In the genomic region with DNA sequence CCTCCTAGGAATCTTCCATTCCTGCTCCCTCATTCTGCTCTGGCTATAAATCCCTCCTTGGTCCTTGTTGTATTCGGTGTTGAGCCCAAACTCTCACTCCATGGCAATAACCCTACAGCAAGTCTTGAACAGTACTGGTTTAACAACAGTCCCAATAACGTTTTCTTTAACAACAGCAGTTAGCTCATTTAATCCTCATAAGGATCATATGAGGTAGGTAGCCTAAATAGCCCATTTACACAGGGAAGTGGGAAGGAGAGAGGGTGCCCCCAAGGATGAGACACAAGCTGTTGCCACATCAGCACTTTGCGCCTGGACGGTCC, we compare ENCODE assay signal across 1 cellular context.
TF ChIP-seq lines count a peak whose summit lies in the region.

No MANE protein-coding gene starts in this region.

TF ChIP-seq in H1, 55 proteins besides CTCF, POLR2A, EP300 and RAD21:
- no peak for TF ChIP-seq TEAD4 (IDR thresholded peaks at IDR 0.05; ENCODE audit: low read depth, low read length)
- TF ChIP-seq JUN (IDR thresholded peaks at IDR 0.05; ENCODE audit: low read depth, low read length): no peak
- no peak for TF ChIP-seq CBX5 (IDR thresholded peaks at IDR 0.05; ENCODE audit: low read depth, low read length)
- TF ChIP-seq POU5F1 (IDR thresholded peaks at IDR 0.05; ENCODE audit: low read depth, low read length): no peak
- TF ChIP-seq RBBP5 (IDR thresholded peaks at IDR 0.05; ENCODE audit: borderline replicate concordance, low read depth, low read length): no peak
- TF ChIP-seq, protein P1, sequence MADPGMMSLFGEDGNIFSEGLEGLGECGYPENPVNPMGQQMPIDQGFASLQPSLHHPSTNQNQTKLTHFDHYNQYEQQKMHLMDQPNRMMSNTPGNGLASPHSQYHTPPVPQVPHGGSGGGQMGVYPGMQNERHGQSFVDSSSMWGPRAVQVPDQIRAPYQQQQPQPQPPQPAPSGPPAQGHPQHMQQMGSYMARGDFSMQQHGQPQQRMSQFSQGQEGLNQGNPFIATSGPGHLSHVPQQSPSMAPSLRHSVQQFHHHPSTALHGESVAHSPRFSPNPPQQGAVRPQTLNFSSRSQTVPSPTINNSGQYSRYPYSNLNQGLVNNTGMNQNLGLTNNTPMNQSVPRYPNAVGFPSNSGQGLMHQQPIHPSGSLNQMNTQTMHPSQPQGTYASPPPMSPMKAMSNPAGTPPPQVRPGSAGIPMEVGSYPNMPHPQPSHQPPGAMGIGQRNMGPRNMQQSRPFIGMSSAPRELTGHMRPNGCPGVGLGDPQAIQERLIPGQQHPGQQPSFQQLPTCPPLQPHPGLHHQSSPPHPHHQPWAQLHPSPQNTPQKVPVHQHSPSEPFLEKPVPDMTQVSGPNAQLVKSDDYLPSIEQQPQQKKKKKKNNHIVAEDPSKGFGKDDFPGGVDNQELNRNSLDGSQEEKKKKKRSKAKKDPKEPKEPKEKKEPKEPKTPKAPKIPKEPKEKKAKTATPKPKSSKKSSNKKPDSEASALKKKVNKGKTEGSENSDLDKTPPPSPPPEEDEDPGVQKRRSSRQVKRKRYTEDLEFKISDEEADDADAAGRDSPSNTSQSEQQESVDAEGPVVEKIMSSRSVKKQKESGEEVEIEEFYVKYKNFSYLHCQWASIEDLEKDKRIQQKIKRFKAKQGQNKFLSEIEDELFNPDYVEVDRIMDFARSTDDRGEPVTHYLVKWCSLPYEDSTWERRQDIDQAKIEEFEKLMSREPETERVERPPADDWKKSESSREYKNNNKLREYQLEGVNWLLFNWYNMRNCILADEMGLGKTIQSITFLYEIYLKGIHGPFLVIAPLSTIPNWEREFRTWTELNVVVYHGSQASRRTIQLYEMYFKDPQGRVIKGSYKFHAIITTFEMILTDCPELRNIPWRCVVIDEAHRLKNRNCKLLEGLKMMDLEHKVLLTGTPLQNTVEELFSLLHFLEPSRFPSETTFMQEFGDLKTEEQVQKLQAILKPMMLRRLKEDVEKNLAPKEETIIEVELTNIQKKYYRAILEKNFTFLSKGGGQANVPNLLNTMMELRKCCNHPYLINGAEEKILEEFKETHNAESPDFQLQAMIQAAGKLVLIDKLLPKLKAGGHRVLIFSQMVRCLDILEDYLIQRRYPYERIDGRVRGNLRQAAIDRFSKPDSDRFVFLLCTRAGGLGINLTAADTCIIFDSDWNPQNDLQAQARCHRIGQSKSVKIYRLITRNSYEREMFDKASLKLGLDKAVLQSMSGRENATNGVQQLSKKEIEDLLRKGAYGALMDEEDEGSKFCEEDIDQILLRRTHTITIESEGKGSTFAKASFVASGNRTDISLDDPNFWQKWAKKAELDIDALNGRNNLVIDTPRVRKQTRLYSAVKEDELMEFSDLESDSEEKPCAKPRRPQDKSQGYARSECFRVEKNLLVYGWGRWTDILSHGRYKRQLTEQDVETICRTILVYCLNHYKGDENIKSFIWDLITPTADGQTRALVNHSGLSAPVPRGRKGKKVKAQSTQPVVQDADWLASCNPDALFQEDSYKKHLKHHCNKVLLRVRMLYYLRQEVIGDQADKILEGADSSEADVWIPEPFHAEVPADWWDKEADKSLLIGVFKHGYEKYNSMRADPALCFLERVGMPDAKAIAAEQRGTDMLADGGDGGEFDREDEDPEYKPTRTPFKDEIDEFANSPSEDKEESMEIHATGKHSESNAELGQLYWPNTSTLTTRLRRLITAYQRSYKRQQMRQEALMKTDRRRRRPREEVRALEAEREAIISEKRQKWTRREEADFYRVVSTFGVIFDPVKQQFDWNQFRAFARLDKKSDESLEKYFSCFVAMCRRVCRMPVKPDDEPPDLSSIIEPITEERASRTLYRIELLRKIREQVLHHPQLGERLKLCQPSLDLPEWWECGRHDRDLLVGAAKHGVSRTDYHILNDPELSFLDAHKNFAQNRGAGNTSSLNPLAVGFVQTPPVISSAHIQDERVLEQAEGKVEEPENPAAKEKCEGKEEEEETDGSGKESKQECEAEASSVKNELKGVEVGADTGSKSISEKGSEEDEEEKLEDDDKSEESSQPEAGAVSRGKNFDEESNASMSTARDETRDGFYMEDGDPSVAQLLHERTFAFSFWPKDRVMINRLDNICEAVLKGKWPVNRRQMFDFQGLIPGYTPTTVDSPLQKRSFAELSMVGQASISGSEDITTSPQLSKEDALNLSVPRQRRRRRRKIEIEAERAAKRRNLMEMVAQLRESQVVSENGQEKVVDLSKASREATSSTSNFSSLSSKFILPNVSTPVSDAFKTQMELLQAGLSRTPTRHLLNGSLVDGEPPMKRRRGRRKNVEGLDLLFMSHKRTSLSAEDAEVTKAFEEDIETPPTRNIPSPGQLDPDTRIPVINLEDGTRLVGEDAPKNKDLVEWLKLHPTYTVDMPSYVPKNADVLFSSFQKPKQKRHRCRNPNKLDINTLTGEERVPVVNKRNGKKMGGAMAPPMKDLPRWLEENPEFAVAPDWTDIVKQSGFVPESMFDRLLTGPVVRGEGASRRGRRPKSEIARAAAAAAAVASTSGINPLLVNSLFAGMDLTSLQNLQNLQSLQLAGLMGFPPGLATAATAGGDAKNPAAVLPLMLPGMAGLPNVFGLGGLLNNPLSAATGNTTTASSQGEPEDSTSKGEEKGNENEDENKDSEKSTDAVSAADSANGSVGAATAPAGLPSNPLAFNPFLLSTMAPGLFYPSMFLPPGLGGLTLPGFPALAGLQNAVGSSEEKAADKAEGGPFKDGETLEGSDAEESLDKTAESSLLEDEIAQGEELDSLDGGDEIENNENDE (IDR thresholded peaks at IDR 0.05; ENCODE audit: insufficient replicate concordance, low read length): no peak
- no peak for TF ChIP-seq SIRT6 (IDR thresholded peaks at IDR 0.05; ENCODE audit: low read length)
- TF ChIP-seq RNF2 (IDR thresholded peaks at IDR 0.05; ENCODE audit: borderline replicate concordance, low read depth, low read length, missing control alignments, poor library complexity, severe bottlenecking): no peak
- TF ChIP-seq RXRA (IDR thresholded peaks at IDR 0.05; ENCODE audit: insufficient read depth, low read depth, low read length): no peak
- TF ChIP-seq POLR2AphosphoS5 (IDR thresholded peaks at IDR 0.05; ENCODE audit: low read depth, low read length): no peak
- no peak for TF ChIP-seq KDM4A (IDR thresholded peaks at IDR 0.05; ENCODE audit: low read depth, low read length, severe bottlenecking)
- no peak for TF ChIP-seq SIN3A (conservative IDR thresholded peaks at IDR 0.05 in 1 of 2, IDR thresholded peaks at IDR 0.05 in 1 of 2; ENCODE audit: low read depth in 1 of 2, low read length in 2 of 2)
